ENCODE assay signal across 5 cellular contexts in the genomic region with DNA sequence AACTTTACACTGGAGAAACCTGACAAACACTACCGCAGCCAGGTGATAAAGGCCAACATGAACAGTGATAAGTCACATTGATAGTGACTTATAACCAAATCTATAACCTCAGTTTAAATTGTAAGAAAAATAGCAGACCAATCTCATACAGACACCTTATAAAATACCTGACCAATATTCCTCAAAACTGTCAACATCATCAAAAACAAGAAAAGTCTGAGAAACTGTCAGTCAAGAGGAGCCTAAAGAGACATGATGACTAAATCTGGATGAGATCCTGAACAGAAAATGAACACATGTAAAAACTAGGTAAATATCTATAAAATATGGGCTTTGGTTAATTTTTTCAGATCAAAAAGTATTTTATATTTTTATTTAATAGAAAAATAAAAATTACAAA.
"Had no signal": no experiment of that assay in that cellular context is flagged by ENCODE, and none has a peak within 500 bp of the region (broad histone marks: within the 10 kb centered on the region; RNA-seq: fewer than 3 reads in every experiment).

No MANE protein-coding gene starts in this region.

- FAIRE-seq: HTR-8/SVneo had no signal

- H3K9ac ChIP-seq: KMS-11 had no signal

- H3K27ac ChIP-seq: HL-60, KMS-11 had no signal

- DNase-seq: KBM-7, KG1 had no signal

- H3K4me2 ChIP-seq: KMS-11 had no signal
